15 cellular contexts compared by ENCODE assay signal in the genomic region with DNA sequence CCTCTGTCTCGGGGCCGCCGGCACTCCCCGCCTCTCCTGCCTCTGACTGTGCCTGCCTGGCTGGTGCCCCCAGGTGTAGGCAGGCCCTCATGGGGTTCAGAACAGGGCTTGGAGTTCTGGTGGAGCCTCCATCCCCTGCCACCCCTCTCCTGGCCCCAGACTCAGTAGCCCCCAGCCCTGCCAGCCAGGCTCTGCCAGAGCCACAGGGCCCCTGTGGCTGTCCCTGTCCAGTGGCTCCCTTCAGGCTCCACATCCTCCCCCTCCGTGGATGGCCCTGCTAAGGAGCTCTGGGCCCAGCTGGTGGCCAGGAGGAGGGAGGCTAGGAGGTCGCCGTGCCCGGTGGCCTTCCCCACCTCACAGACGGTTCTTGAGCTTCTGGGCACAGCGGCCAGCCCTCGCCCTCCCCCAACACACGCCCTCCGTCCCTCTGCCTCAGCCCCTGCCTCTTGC. TPM values are rescaled to one million over a fixed set of nuclear protein-coding genes. Genes with fewer than 3 reads are reported as not detected.
DNase-seq lines count a peak whose midpoint lies in the region; ATAC-seq and TF ChIP-seq lines count a peak whose summit lies in the region.
"Had no signal": no experiment of that assay in that cellular context is flagged by ENCODE, and none has a peak within 500 bp of the region (broad histone marks: within the 10 kb centered on the region; RNA-seq: fewer than 3 reads in every experiment).

No MANE protein-coding gene starts in this region.

- H3K9me3 Mint-ChIP-seq in glutamatergic neuron (ENCODE audit: unreplicated experiment), result peaks cover 2% of the 10 kb centered on the region
- no peaks in the 10 kb centered on the region for H3K9me3 Mint-ChIP-seq in osteocyte (ENCODE audit: unreplicated experiment)
- H3K9me3 Mint-ChIP-seq: activated CD4-positive, alpha-beta T cell treated with anti-CD3 and anti-CD28 coated beads, Interleukin-2, amount 10 ng/mL, durations not matched to agents 7 days and 5 days; activated naive CD4-positive, alpha-beta T cell treated with anti-CD3 and anti-CD28 coated beads, Interleukin-2, amount 50 U/mL, for 24 hours; effector memory CD8-positive, alpha-beta T cell had no signal

- H3K4me3 Mint-ChIP-seq in glutamatergic neuron (ENCODE audit: unreplicated experiment) (no peak overlapping the region), osteocyte (ENCODE audit: unreplicated experiment) (peak overlapping the region; percentile 35)
- H3K4me3 Mint-ChIP-seq: activated CD4-positive, alpha-beta T cell treated with anti-CD3 and anti-CD28 coated beads, Interleukin-2, amount 10 ng/mL, durations not matched to agents 7 days and 5 days; activated naive CD4-positive, alpha-beta T cell treated with anti-CD3 and anti-CD28 coated beads, Interleukin-2, amount 50 U/mL, for 24 hours; effector memory CD8-positive, alpha-beta T cell had no signal

- ATAC-seq in Right ventricle myocardium inferior (no peak), foreskin keratinocyte (no peak)
- ATAC-seq: effector memory CD8-positive, alpha-beta T cell had no signal

- intact Hi-C loops in Right ventricle myocardium inferior (cut with DNase I) (no loop called here), cardiac septum (cut with DNase I) (no loop called here)

- TF ChIP-seq CTCF in glutamatergic neuron (IDR thresholded peaks at IDR 0.05; ENCODE audit: partially characterized antibody, unreplicated experiment), result no peak
- TF ChIP-seq CTCF in osteocyte (IDR thresholded peaks at IDR 0.05), result no peak
- TF ChIP-seq CTCF in foreskin keratinocyte (conservative IDR thresholded peaks at IDR 0.05), result no peak

- H3K27ac Mint-ChIP-seq in glutamatergic neuron (ENCODE audit: unreplicated experiment) (peak overlapping the region; percentile 55), osteocyte (ENCODE audit: unreplicated experiment) (peak overlapping the region; percentile 89)
- H3K27ac Mint-ChIP-seq: activated CD4-positive, alpha-beta T cell treated with anti-CD3 and anti-CD28 coated beads, Interleukin-2, amount 10 ng/mL, durations not matched to agents 7 days and 5 days; activated naive CD4-positive, alpha-beta T cell treated with anti-CD3 and anti-CD28 coated beads, Interleukin-2, amount 50 U/mL, for 24 hours; effector memory CD8-positive, alpha-beta T cell had no signal

- no peak overlapping the region for H3K27ac ChIP-seq in foreskin keratinocyte

- DNase-seq in Right ventricle myocardium inferior (ENCODE audit: missing footprints) (peak; percentile 46), cardiac septum (ENCODE audit: low spot score) (no peak), glutamatergic neuron (no peak), osteocyte (ENCODE audit: extremely low spot score, unreplicated experiment) (no peak), COLO668 (lab: John Stamatoyannopoulos, UW; ENCODE audit: unreplicated experiment) (no peak), NOMO-1 treated with dmso at 0.1 percent for 144 hours (lab: John Stamatoyannopoulos, UW; ENCODE audit: unreplicated experiment) (no peak), foreskin keratinocyte (no peak)
- DNase-seq in activated T-cell treated with anti-CD3 and anti-CD28 coated beads, Interleukin-2, amount 50 U/mL, for 48 hours, result no peak
- DNase-seq: activated CD4-positive, alpha-beta T cell treated with anti-CD3 and anti-CD28 coated beads, Interleukin-2, amount 10 ng/mL, durations not matched to agents 7 days and 5 days; effector memory CD8-positive, alpha-beta T cell; EL; NCI-H1436; occipital lobe; T-helper 1 cell had no signal

- H3K27me3 Mint-ChIP-seq in glutamatergic neuron (ENCODE audit: unreplicated experiment) (peaks cover 12% of the 10 kb centered on the region), osteocyte (ENCODE audit: unreplicated experiment) (no peaks in the 10 kb centered on the region)
- H3K27me3 Mint-ChIP-seq: activated CD4-positive, alpha-beta T cell treated with anti-CD3 and anti-CD28 coated beads, Interleukin-2, amount 10 ng/mL, durations not matched to agents 7 days and 5 days; activated naive CD4-positive, alpha-beta T cell treated with anti-CD3 and anti-CD28 coated beads, Interleukin-2, amount 50 U/mL, for 24 hours; effector memory CD8-positive, alpha-beta T cell had no signal

- H3K4me1 Mint-ChIP-seq in glutamatergic neuron (ENCODE audit: low read depth, unreplicated experiment), result peaks cover 15% of the 10 kb centered on the region
- H3K4me1 Mint-ChIP-seq in osteocyte (ENCODE audit: unreplicated experiment), result peaks cover 44% of the 10 kb centered on the region
- H3K4me1 Mint-ChIP-seq: activated CD4-positive, alpha-beta T cell treated with anti-CD3 and anti-CD28 coated beads, Interleukin-2, amount 10 ng/mL, durations not matched to agents 7 days and 5 days; activated naive CD4-positive, alpha-beta T cell treated with anti-CD3 and anti-CD28 coated beads, Interleukin-2, amount 50 U/mL, for 24 hours had no signal

- H3K4me1 ChIP-seq in foreskin keratinocyte, result peaks cover 10% of the 10 kb centered on the region

- H3K36me3 Mint-ChIP-seq in glutamatergic neuron (ENCODE audit: unreplicated experiment) (no peaks in the 10 kb centered on the region), osteocyte (ENCODE audit: unreplicated experiment) (no peaks in the 10 kb centered on the region)
- H3K36me3 Mint-ChIP-seq: activated naive CD4-positive, alpha-beta T cell treated with anti-CD3 and anti-CD28 coated beads, Interleukin-2, amount 50 U/mL, for 24 hours had no signal

- peaks cover 4% of the 10 kb centered on the region for H3K27me3 ChIP-seq in foreskin keratinocyte

RNA-seq across cellular contexts. Expression of gene TRMT61A, which starts 12.5 kb away (rescaled TPM):
- total RNA-seq in Right ventricle myocardium inferior (5.6 TPM), cardiac septum (5.2 TPM), glutamatergic neuron (ENCODE audit: unreplicated experiment) (7.8 TPM), osteocyte (10.9 and 11.5 TPM in 2 replicates), foreskin keratinocyte (12.0 and 14.1 TPM in 2 replicates)
- polyA plus RNA-seq in foreskin keratinocyte, result 13.8 and 14.9 TPM in 2 replicates

RNA-seq across cellular contexts. Expression of gene CKB, which starts 18.9 kb away (rescaled TPM):
- 577 TPM for total RNA-seq in Right ventricle myocardium inferior
- total RNA-seq in cardiac septum, result 327 TPM
- 2,561 TPM for total RNA-seq in glutamatergic neuron (ENCODE audit: unreplicated experiment)
- 25.4 and 31.4 TPM in 2 replicates for total RNA-seq in osteocyte
- 1.8 and 4.1 TPM in 2 replicates for total RNA-seq in foreskin keratinocyte
- 4.4 and 7.1 TPM in 2 replicates for polyA plus RNA-seq in foreskin keratinocyte

RNA-seq across cellular contexts. Expression of gene BAG5, which starts 20.9 kb away (rescaled TPM):
- total RNA-seq in Right ventricle myocardium inferior (16.1 TPM), cardiac septum (20.1 TPM), glutamatergic neuron (ENCODE audit: unreplicated experiment) (34.4 TPM), osteocyte (21.9 and 22.4 TPM in 2 replicates), foreskin keratinocyte (25.7 and 28.0 TPM in 2 replicates)
- polyA plus RNA-seq in foreskin keratinocyte, result 9.0 and 11.1 TPM in 2 replicates

RNA-seq across cellular contexts. Expression of gene COA8, which starts 21.2 kb away (rescaled TPM):
- total RNA-seq in Right ventricle myocardium inferior (49.3 TPM), cardiac septum (43.8 TPM), glutamatergic neuron (ENCODE audit: unreplicated experiment) (54.9 TPM), osteocyte (41.0 and 42.0 TPM in 2 replicates), foreskin keratinocyte (46.2 and 46.5 TPM in 2 replicates)
- 76.4 and 88.0 TPM in 2 replicates for polyA plus RNA-seq in foreskin keratinocyte

Comparison
In these comparisons a context has a peak if more than half of its experiments do, and no peak if none do; other contexts are left out.
1. RNA of gene CKB, which starts 18.9 kb away (total RNA-seq): 2,561 TPM in glutamatergic neuron (single experiment), 577 TPM in Right ventricle myocardium inferior (single experiment) and 327 TPM in cardiac septum (single experiment); 25.4 to 31.4 TPM in osteocyte and 1.8 to 4.1 TPM in foreskin keratinocyte; every median in the first group is over 10 times any median in the second.